15 cellular contexts compared by ENCODE assay signal in the genomic region with DNA sequence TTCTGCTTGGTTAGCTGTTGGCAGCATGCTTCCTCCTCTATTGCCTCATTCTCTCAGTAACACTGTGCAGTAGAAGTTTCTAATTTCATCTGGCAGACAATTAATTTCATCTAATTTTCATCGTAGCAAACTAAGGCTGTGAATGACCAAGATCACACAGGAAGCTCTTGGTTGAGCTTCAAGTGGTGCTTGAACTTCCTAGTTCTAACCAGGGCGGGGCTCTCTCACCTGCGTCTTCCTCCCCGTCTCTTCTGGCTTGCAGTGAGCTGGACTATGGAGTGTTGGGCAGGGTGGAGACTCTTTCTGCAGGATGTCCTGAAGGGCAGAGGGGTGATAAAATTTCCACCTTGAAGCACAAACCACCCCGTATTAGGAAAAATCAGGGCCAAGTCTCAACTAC. TPM values are rescaled to one million over a fixed set of nuclear protein-coding genes. Genes with fewer than 3 reads are reported as not detected.
"Had no signal": no experiment of that assay in that cellular context is flagged by ENCODE, and none has a peak within 500 bp of the region (broad histone marks: within the 10 kb centered on the region; RNA-seq: fewer than 3 reads in every experiment).

No MANE protein-coding gene starts in this region.

- H3K27ac Mint-ChIP-seq: activated B cell treated with CpG ODN at 0.5 μM for 24 hours; activated CD4-positive, alpha-beta T cell treated with anti-CD3 and anti-CD28 coated beads, Interleukin-2, amount 10 ng/mL, durations not matched to agents 7 days and 5 days; activated naive CD8-positive, alpha-beta T cell treated with anti-CD3 and anti-CD28 coated beads, Interleukin-2, amount 50 U/mL, for 24 hours; stimulated activated naive CD8-positive, alpha-beta T cell treated with anti-CD3 and anti-CD28 coated beads, Interleukin-15, Interleukin-2, amounts not matched to agents 100 ng/mL and 50 ng/mL, for 24 hours had no signal

- H3K4me1 Mint-ChIP-seq: activated B cell treated with CpG ODN at 0.5 μM for 24 hours; activated naive CD8-positive, alpha-beta T cell treated with anti-CD3 and anti-CD28 coated beads, Interleukin-2, amount 50 U/mL, for 24 hours had no signal

- H3K27ac ChIP-seq: left ventricle myocardium inferior had no signal

- H3K36me3 ChIP-seq: left ventricle myocardium inferior had no signal

- H3K9me3 ChIP-seq: left ventricle myocardium inferior had no signal

- DNase-seq: activated B cell treated with CpG ODN at 0.5 μM for 24 hours; activated CD4-positive, alpha-beta T cell treated with anti-CD3 and anti-CD28 coated beads, Interleukin-2, amount 10 ng/mL, durations not matched to agents 7 days and 5 days; activated CD8-positive, alpha-beta memory T cell treated with anti-CD3 and anti-CD28 coated beads for 24 hours; activated naive CD4-positive, alpha-beta T cell treated with Interleukin-2 at 50 U/mL for 16 hours; activated naive CD8-positive, alpha-beta T cell treated with anti-CD3 and anti-CD28 coated beads, Interleukin-2, amount 50 U/mL, for 24 hours; left ventricle myocardium inferior; mesenchymal stem cell; stimulated activated CD4-positive, alpha-beta T cell treated with anti-CD3 and anti-CD28 coated beads, Interleukin-2, amount 100 ng/mL, for 48 hours; stimulated activated CD8-positive, alpha-beta memory T cell treated with anti-CD3 and anti-CD28 coated beads, Interleukin-4, amount 100 ng/mL, for 48 hours had no signal

- H3K9me3 Mint-ChIP-seq: activated B cell treated with CpG ODN at 0.5 μM for 24 hours; activated CD4-positive, alpha-beta T cell treated with anti-CD3 and anti-CD28 coated beads, Interleukin-2, amount 10 ng/mL, durations not matched to agents 7 days and 5 days; activated naive CD8-positive, alpha-beta T cell treated with anti-CD3 and anti-CD28 coated beads, Interleukin-2, amount 50 U/mL, for 24 hours; stimulated activated naive CD8-positive, alpha-beta T cell treated with anti-CD3 and anti-CD28 coated beads, Interleukin-15, Interleukin-2, amounts not matched to agents 100 ng/mL and 50 ng/mL, for 24 hours had no signal

- H3K4me3 ChIP-seq: left ventricle myocardium inferior had no signal

- FAIRE-seq: astrocyte, islet of Langerhans, urothelium cell line had no signal

- H3K4me3 Mint-ChIP-seq: activated B cell treated with CpG ODN at 0.5 μM for 24 hours; activated CD4-positive, alpha-beta T cell treated with anti-CD3 and anti-CD28 coated beads, Interleukin-2, amount 10 ng/mL, durations not matched to agents 7 days and 5 days; activated naive CD8-positive, alpha-beta T cell treated with anti-CD3 and anti-CD28 coated beads, Interleukin-2, amount 50 U/mL, for 24 hours; stimulated activated naive CD8-positive, alpha-beta T cell treated with anti-CD3 and anti-CD28 coated beads, Interleukin-15, Interleukin-2, amounts not matched to agents 100 ng/mL and 50 ng/mL, for 24 hours had no signal

- ATAC-seq: activated naive CD8-positive, alpha-beta T cell treated with anti-CD3 and anti-CD28 coated beads, Interleukin-2, amount 50 U/mL, for 24 hours had no signal

RNA-seq across cellular contexts. Expression of a gene that starts 2.0 kb away (rescaled TPM):
- total RNA-seq: osteocyte had no signal
- polyA plus RNA-seq: neural cell had no signal
